Comparison of ENCODE assay signal across 22 cellular contexts in genomic region chr13:89574077-89574476, GRCh38.
"Had no signal": no experiment of that assay in that cellular context is flagged by ENCODE, and none has a peak within 500 bp of the region (broad histone marks: within the 10 kb centered on the region; RNA-seq: fewer than 3 reads in every experiment).

No MANE protein-coding gene starts in this region.

- H3K27me3 ChIP-seq: dorsolateral prefrontal cortex, esophagus muscularis mucosa, foreskin keratinocyte, gastroesophageal sphincter, heart left ventricle, hepatocyte had no signal

- H3K4me3 ChIP-seq: coronary artery, dorsolateral prefrontal cortex, esophagus muscularis mucosa, gastroesophageal sphincter, heart left ventricle, hepatocyte, lower lobe of right lung, mucosa of descending colon had no signal

- H3K9me3 ChIP-seq: gastroesophageal sphincter, lower lobe of right lung had no signal

- H3K27ac ChIP-seq: coronary artery, dorsolateral prefrontal cortex, esophagus muscularis mucosa, foreskin keratinocyte, gastroesophageal sphincter, heart left ventricle, hepatocyte, lower lobe of right lung had no signal

- H3K36me3 ChIP-seq: esophagus muscularis mucosa, gastroesophageal sphincter, heart left ventricle, lower lobe of right lung had no signal

- H3K4me1 ChIP-seq: esophagus muscularis mucosa, foreskin keratinocyte, gastroesophageal sphincter, heart left ventricle, lower lobe of right lung had no signal

- ATAC-seq: foreskin keratinocyte, gastroesophageal sphincter, heart left ventricle, left colon, left lobe of liver, left ventricle myocardium superior, lower lobe of right lung, mucosa of descending colon had no signal

- DNase-seq: dermis blood vessel endothelial cell; dorsolateral prefrontal cortex; effector CD4-positive, alpha-beta T cell; effector memory CD4-positive, alpha-beta T cell; foreskin keratinocyte; heart left ventricle; hypothalamus; immature natural killer cell; islet precursor cell; kidney; kidney glomerular epithelial cell; left colon; left ventricle myocardium superior; lower lobe of right lung; mesenchymal stem cell; mucosa of descending colon; naive B cell had no signal
